ENCODE assay signal across 8 cellular contexts in the genomic region with DNA sequence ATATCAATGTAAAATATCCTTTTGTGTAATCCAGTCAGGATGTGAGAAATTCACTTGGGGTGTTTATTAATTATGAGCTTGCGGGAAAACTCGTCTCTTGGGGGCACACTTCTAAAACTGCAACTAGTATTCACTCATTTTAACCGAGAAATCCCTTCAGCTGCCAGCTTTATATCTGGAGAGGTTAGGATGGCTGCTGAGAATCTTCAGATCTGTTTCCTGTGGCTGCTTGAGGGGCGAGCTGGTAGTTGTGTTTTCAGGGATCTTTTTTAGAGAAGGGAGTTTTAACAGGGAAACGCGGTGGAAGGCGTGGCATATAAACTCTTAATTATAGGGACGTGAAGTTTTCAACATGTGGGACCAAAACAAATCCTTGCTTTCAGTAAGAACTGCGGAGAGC. TPM values are rescaled to one million over a fixed set of nuclear protein-coding genes. Genes with fewer than 3 reads are reported as not detected.
DNase-seq lines count a peak whose midpoint lies in the region; ATAC-seq and TF ChIP-seq lines count a peak whose summit lies in the region.

No MANE protein-coding gene starts in this region.

- POLR2A ChIA-PET in CD4-positive, alpha-beta T cell (lab: Charles Lee): no interaction called here

- no peak for TF ChIP-seq CTCF in CD4-positive, alpha-beta T cell (IDR thresholded peaks at IDR 0.05)
- peak in 1 of 2 donors; percentile 18 for TF ChIP-seq CTCF in mammary epithelial cell (conservative IDR thresholded peaks at IDR 0.05 in 1 of 2, IDR thresholded peaks at IDR 0.05 in 1 of 2; ENCODE audit: extremely low read depth in 1 of 2, insufficient read depth in 1 of 2, low read depth in 1 of 2, low read length in 2 of 2)
- TF ChIP-seq CTCF in type B pancreatic cell (conservative IDR thresholded peaks at IDR 0.05): no peak

- peak overlapping the region; percentile 88 for H3K4me2 ChIP-seq in mammary epithelial cell (ENCODE audit: insufficient read depth, low read depth, low read length)

- H3K27me3 ChIP-seq in CD4-positive, alpha-beta T cell (ENCODE audit: control insufficient read depth, insufficient read depth, low read length): no peaks in the 10 kb centered on the region
- H3K27me3 ChIP-seq in mammary epithelial cell (ENCODE audit: insufficient read depth, low read length): no peaks in the 10 kb centered on the region

- H3K4me3 Mint-ChIP-seq in CD4-positive, alpha-beta T cell: peak overlapping the region; percentile 99
- peak overlapping the region; percentile 91 for H3K4me3 Mint-ChIP-seq in type B pancreatic cell

- H3K4me3 ChIP-seq in mammary epithelial cell (replicated peaks in 1 of 3; ENCODE audit: insufficient read depth in 1 of 3, low read depth in 2 of 3, low read length in 3 of 3): peak overlapping the region; percentile 84 to 94 (median 86)

- H3K4me1 Mint-ChIP-seq in CD4-positive, alpha-beta T cell (ENCODE audit: low read depth): peaks cover 40% of the 10 kb centered on the region
- H3K4me1 Mint-ChIP-seq in type B pancreatic cell (ENCODE audit: unreplicated experiment): peaks cover 14% of the 10 kb centered on the region

- no peaks in the 10 kb centered on the region for H4K20me1 ChIP-seq in mammary epithelial cell (ENCODE audit: insufficient read depth, low read length)

- H3K27ac ChIP-seq in CD4-positive, alpha-beta T cell (ENCODE audit: low read depth, low read length): no peak overlapping the region
- H3K27ac ChIP-seq in mammary epithelial cell (ENCODE audit: insufficient read depth, low read depth, low read length): peak overlapping the region; percentile 88

- no peak for ATAC-seq in CD4-positive, alpha-beta T cell (ENCODE audit: poor library complexity)

- peak overlapping the region; percentile 96 for H3K27ac Mint-ChIP-seq in CD4-positive, alpha-beta T cell
- peak overlapping the region; percentile 98 for H3K27ac Mint-ChIP-seq in type B pancreatic cell

- peaks cover 55% of the 10 kb centered on the region for H3K79me2 ChIP-seq in mammary epithelial cell (ENCODE audit: insufficient read depth, low read length)

- H3K9me3 Mint-ChIP-seq in CD4-positive, alpha-beta T cell: no peaks in the 10 kb centered on the region
- H3K9me3 Mint-ChIP-seq in type B pancreatic cell: no peaks in the 10 kb centered on the region

- intact Hi-C loops in CD4-positive, alpha-beta T cell (cut with DNase I, micrococcal nuclease): loop anchor here (2.0 to 10.0 kb wide), 6 partner anchors 90 to 1860 kb away; partner anchors contain the start of genes ERGIC2 (in 1 of the 2), ITPR2 (in 1 of the 2), MRPS35 (in 1 of the 2) and STK38L (in 1 of the 2)
- intact Hi-C loops in mammary epithelial cell (cut with micrococcal nuclease): loop anchor here (1.0 to 5.0 kb wide), 8 partner anchors 17 to 193 kb away; partner anchors contain the start of gene BMAL2

- TSS peak; percentile 50 for BruUV-seq in mammary epithelial cell (replicated peaks; lab: Mats Ljungman, UMichigan)

- in situ Hi-C loops in mammary epithelial cell (cut with MboI; ENCODE audit: low sequenced_read_pairs in 2 of 2): no loop called here

- no peaks in the 10 kb centered on the region for H3K9me3 ChIP-seq in CD4-positive, alpha-beta T cell (ENCODE audit: control insufficient read depth, low read length)
- no peaks in the 10 kb centered on the region for H3K9me3 ChIP-seq in mammary epithelial cell (replicated peaks; ENCODE audit: insufficient read depth, low read length)

- peak overlapping the region; percentile 95 for H3K9ac ChIP-seq in mammary epithelial cell (ENCODE audit: insufficient read depth, low read length)

- 0% methylated on average over 9 of the region's 9 CpGs for WGBS in mammary epithelial cell (ENCODE audit: low coverage, missing lambda C conversion rate)

- H3K36me3 ChIP-seq in mammary epithelial cell (ENCODE audit: insufficient read depth, low read length): no peaks in the 10 kb centered on the region

- H3K36me3 Mint-ChIP-seq in CD4-positive, alpha-beta T cell (ENCODE audit: low read depth): peaks cover 8% of the 10 kb centered on the region
- H3K36me3 Mint-ChIP-seq in type B pancreatic cell: peaks cover 15% of the 10 kb centered on the region

- no peak for DNase-seq in CD4-positive, alpha-beta T cell
- peak; percentile 20 for DNase-seq in LoVo (ENCODE audit: low spot score)
- DNase-seq in mammary epithelial cell: no peak
- DNase-seq in medulla oblongata (ENCODE audit: extremely low spot score): peak; percentile 58
- DNase-seq in type B pancreatic cell (ENCODE audit: extremely low spot score, unreplicated experiment): no peak
- DNase-seq in NCI-H187 treated with DMSO at 0.1 percent for 48 hours (lab: John Stamatoyannopoulos, UW): no peak
- DNase-seq in NCI-H1092 treated with DMSO at 0.1 percent for 48 hours (lab: John Stamatoyannopoulos, UW): no peak
- DNase-seq in NCI-H510A (lab: John Stamatoyannopoulos, UW): no peak

- no peak overlapping the region for H2AFZ ChIP-seq in mammary epithelial cell (ENCODE audit: low read depth, low read length)

- dilution Hi-C loops in mammary epithelial cell (cut with HindIII; ENCODE audit: low sequenced_read_pairs): no loop called here

- CTCF ChIA-PET in CD4-positive, alpha-beta T cell (lab: Charles Lee): no interaction called here
- CTCF ChIA-PET in mammary epithelial cell (lab: Charles Lee; ENCODE audit: low non-redundant PET): interaction anchor here (0.6 to 0.9 kb wide), 4 partner anchors 66 to 1198 kb away, joined by 4 to 6 read pairs (median 4); no protein-coding TSS in a partner anchor

- H3K27me3 Mint-ChIP-seq in CD4-positive, alpha-beta T cell: no peaks in the 10 kb centered on the region
- peaks cover 10% of the 10 kb centered on the region for H3K27me3 Mint-ChIP-seq in type B pancreatic cell

- H3K4me1 ChIP-seq in mammary epithelial cell (ENCODE audit: insufficient read depth, low read length): peaks cover 21% of the 10 kb centered on the region

RNA-seq across cellular contexts. Expression of gene PPFIBP1, which starts 0.8 kb away (rescaled TPM):
- 1 to 10 TPM; 2.6 to 2.9 TPM for total RNA-seq in CD4-positive, alpha-beta T cell
- total RNA-seq in mammary epithelial cell: 100 to 1,000 TPM; 114 to 136 TPM
- polyA plus RNA-seq in mammary epithelial cell: 41.2 TPM
- polyA minus RNA-seq in mammary epithelial cell: 266 TPM
- total RNA-seq in type B pancreatic cell (ENCODE audit: low replicate concordance): 68.3 and 118 TPM in 2 replicates

Comparison
In these comparisons a context has a peak if more than half of its experiments do, and no peak if none do; other contexts are left out.
1. DNase-seq: peak in LoVo (single experiment) and medulla oblongata (single experiment); none in CD4-positive, alpha-beta T cell (0 of 10), mammary epithelial cell (single experiment), type B pancreatic cell (single experiment), NCI-H187 treated with DMSO at 0.1 percent for 48 hours (single experiment), NCI-H1092 treated with DMSO at 0.1 percent for 48 hours (single experiment) and NCI-H510A (single experiment).
2. RNA of gene PPFIBP1, which starts 0.8 kb away (total RNA-seq): 114 to 136 TPM in mammary epithelial cell and 68.3 to 118 TPM in type B pancreatic cell; 2.6 to 2.9 TPM in CD4-positive, alpha-beta T cell; every median in the first group is over 10 times any median in the second.